Comparison of ENCODE assay signal across 16 cellular contexts in the genomic region with DNA sequence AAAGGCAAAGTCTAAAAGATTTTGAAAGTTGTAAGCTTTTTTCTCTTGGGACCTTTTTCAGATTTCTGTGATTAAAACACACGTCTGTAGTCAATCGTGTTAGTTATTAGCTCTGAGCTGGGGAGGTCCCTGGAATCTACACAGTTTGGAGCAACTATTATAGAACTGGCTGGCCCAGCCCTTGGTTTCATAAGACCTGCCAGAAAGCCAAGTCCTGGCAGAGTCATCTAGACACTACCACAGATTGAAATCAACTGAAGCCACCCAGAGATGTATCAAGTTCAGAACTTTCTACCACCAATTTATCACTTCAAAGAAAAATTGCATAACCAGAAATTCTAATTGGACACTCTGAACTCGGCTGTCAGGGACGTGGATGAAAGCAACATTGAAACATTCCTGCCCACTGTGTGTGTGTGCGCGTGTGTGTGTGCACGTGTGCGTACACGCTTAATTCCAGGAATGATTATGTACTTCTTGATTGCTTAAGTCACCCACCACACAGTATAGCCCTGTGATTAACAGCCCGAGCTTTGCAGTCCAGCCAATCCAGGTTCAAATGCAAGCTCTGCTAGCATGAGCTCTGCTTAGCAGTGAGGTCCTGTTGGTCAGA.
DNase-seq lines count a peak whose midpoint lies in the region; ATAC-seq and TF ChIP-seq lines count a peak whose summit lies in the region.
"Had no signal": no experiment of that assay in that cellular context is flagged by ENCODE, and none has a peak within 500 bp of the region (broad histone marks: within the 10 kb centered on the region; RNA-seq: fewer than 3 reads in every experiment).

No MANE protein-coding gene starts in this region.

- H3K27ac ChIP-seq in foreskin keratinocyte = no peak overlapping the region
- peak overlapping the region; percentile 17 for H3K27ac ChIP-seq in psoas muscle
- no peak overlapping the region for H3K27ac ChIP-seq in mammary epithelial cell (ENCODE audit: insufficient read depth, low read depth, low read length)

- CTCF ChIA-PET in mammary epithelial cell (lab: Charles Lee; ENCODE audit: low non-redundant PET) = no interaction called here

- H3K9me3 ChIP-seq in psoas muscle (no peaks in the 10 kb centered on the region), mammary epithelial cell (replicated peaks; ENCODE audit: insufficient read depth, low read length) (no peaks in the 10 kb centered on the region)

- DNase-seq in AG08395 (ENCODE audit: low spot score) = peak; percentile 41
- peak; percentile 58 for DNase-seq in amniotic epithelial cell (ENCODE audit: low read depth)
- peak; percentile 32 to 34 for DNase-seq in foreskin keratinocyte
- DNase-seq in psoas muscle = peak in 1 of 2 donors; percentile 32
- DNase-seq in mammary epithelial cell = no peak
- no peak for DNase-seq in RKO (ENCODE audit: low spot score)
- DNase-seq: 8988T, C1 segment of cervical spinal cord, DMS153, HCEC 1CT, NCI-H187 treated with DMSO at 0.1 percent for 48 hours, NCI-H526 treated with DMSO at 0.1 percent for 48 hours, RPMI8226, SIG-M5 had no signal

- ATAC-seq in foreskin keratinocyte = peak; percentile 48
- ATAC-seq in psoas muscle = peak; percentile 54 to 78 (median 70)
- ATAC-seq in GM21515 (IDR thresholded peaks at IDR 0.05; ENCODE audit: unreplicated experiment) = no peak
- ATAC-seq in GM19395 (IDR thresholded peaks at IDR 0.05; ENCODE audit: unreplicated experiment) = no peak

- in situ Hi-C loops in mammary epithelial cell (cut with MboI; ENCODE audit: low sequenced_read_pairs in 2 of 2) = no loop called here

- H3K36me3 ChIP-seq in psoas muscle (ENCODE audit: insufficient read depth in 1 of 2, low read depth in 1 of 2) (no peaks in the 10 kb centered on the region), mammary epithelial cell (ENCODE audit: insufficient read depth, low read length) (peaks cover 2% of the 10 kb centered on the region)

- no peak overlapping the region for H3K9ac ChIP-seq in mammary epithelial cell (ENCODE audit: insufficient read depth, low read length)

- no peaks in the 10 kb centered on the region for H4K20me1 ChIP-seq in mammary epithelial cell (ENCODE audit: insufficient read depth, low read length)

- dilution Hi-C loops in mammary epithelial cell (cut with HindIII; ENCODE audit: low sequenced_read_pairs) = no loop called here

- intact Hi-C loops in psoas muscle (cut with DNase I) = no loop called here
- intact Hi-C loops in mammary epithelial cell (cut with micrococcal nuclease) = no loop called here

- TF ChIP-seq CTCF in foreskin keratinocyte (conservative IDR thresholded peaks at IDR 0.05) (no peak), psoas muscle (IDR thresholded peaks at IDR 0.05) (no peak), mammary epithelial cell (conservative IDR thresholded peaks at IDR 0.05 in 1 of 2, IDR thresholded peaks at IDR 0.05 in 1 of 2; ENCODE audit: extremely low read depth in 1 of 2, insufficient read depth in 1 of 2, low read depth in 1 of 2, low read length in 2 of 2) (no peak)

- H3K4me3 ChIP-seq in psoas muscle = no peak overlapping the region
- H3K4me3 ChIP-seq in mammary epithelial cell (replicated peaks in 1 of 3; ENCODE audit: insufficient read depth in 1 of 3, low read depth in 2 of 3, low read length in 3 of 3) = no peak overlapping the region

- H2AFZ ChIP-seq in mammary epithelial cell (ENCODE audit: low read depth, low read length) = no peak overlapping the region

- no peak overlapping the region for H3K4me2 ChIP-seq in mammary epithelial cell (ENCODE audit: insufficient read depth, low read depth, low read length)

- H3K27me3 ChIP-seq in foreskin keratinocyte (no peaks in the 10 kb centered on the region), psoas muscle (ENCODE audit: insufficient read depth in 3 of 3, low read length in 2 of 3) (no peaks in the 10 kb centered on the region), mammary epithelial cell (ENCODE audit: insufficient read depth, low read length) (no peaks in the 10 kb centered on the region)

- no peaks in the 10 kb centered on the region for H3K79me2 ChIP-seq in mammary epithelial cell (ENCODE audit: insufficient read depth, low read length)

- BruUV-seq in mammary epithelial cell (replicated peaks; lab: Mats Ljungman, UMichigan) = no TSS peak

- 48 to 73% (median 63%) methylated on average over 10 of the region's 10 CpGs for WGBS in psoas muscle, 3 donors
- WGBS in mammary epithelial cell (ENCODE audit: low coverage, missing lambda C conversion rate) = 61% methylated on average over 10 of the region's 10 CpGs

- H3K4me1 ChIP-seq in foreskin keratinocyte (peaks cover 3% of the 10 kb centered on the region), psoas muscle (no peaks in the 10 kb centered on the region), mammary epithelial cell (ENCODE audit: insufficient read depth, low read length) (peaks cover 11% of the 10 kb centered on the region)

Comparison
In these comparisons a context has a peak if more than half of its experiments do, and no peak if none do; other contexts are left out.
1. DNase-seq: peak in AG08395 (single experiment), amniotic epithelial cell (single experiment) and foreskin keratinocyte (2 of 2); none in mammary epithelial cell (single experiment) and RKO (single experiment).
2. ATAC-seq: peak in foreskin keratinocyte (single experiment) and psoas muscle (4 of 4); none in GM21515 (single experiment) and GM19395 (single experiment).